ENCODE assay signal across 1 cellular context in genomic region chr3:107428051-107428858, GRCh38.
TF ChIP-seq lines count a peak whose summit lies in the region.

No MANE protein-coding gene starts in this region.

TF ChIP-seq in WTC11, 78 proteins besides CTCF, POLR2A, EP300 and RAD21 (continued from another document):
- TF ChIP-seq CREB1 (CRISPR knock-in tag; IDR thresholded peaks at IDR 0.05), result no peak
- TF ChIP-seq, protein P1, sequence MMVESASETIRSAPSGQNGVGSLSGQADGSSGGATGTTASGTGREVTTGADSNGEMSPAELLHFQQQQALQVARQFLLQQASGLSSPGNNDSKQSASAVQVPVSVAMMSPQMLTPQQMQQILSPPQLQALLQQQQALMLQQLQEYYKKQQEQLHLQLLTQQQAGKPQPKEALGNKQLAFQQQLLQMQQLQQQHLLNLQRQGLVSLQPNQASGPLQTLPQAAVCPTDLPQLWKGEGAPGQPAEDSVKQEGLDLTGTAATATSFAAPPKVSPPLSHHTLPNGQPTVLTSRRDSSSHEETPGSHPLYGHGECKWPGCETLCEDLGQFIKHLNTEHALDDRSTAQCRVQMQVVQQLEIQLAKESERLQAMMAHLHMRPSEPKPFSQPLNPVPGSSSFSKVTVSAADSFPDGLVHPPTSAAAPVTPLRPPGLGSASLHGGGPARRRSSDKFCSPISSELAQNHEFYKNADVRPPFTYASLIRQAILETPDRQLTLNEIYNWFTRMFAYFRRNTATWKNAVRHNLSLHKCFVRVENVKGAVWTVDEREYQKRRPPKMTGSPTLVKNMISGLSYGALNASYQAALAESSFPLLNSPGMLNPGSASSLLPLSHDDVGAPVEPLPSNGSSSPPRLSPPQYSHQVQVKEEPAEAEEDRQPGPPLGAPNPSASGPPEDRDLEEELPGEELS (CRISPR knock-in tag; IDR thresholded peaks at IDR 0.05), result no peak
- TF ChIP-seq MYBL2 (CRISPR knock-in tag; IDR thresholded peaks at IDR 0.05), result no peak
- TF ChIP-seq, protein P2, sequence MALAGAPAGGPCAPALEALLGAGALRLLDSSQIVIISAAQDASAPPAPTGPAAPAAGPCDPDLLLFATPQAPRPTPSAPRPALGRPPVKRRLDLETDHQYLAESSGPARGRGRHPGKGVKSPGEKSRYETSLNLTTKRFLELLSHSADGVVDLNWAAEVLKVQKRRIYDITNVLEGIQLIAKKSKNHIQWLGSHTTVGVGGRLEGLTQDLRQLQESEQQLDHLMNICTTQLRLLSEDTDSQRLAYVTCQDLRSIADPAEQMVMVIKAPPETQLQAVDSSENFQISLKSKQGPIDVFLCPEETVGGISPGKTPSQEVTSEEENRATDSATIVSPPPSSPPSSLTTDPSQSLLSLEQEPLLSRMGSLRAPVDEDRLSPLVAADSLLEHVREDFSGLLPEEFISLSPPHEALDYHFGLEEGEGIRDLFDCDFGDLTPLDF (CRISPR knock-in tag; IDR thresholded peaks at IDR 0.05), result no peak
- no peak for TF ChIP-seq GTF2I (CRISPR knock-in tag; conservative IDR thresholded peaks at IDR 0.05)
- no peak for TF ChIP-seq ZNF281 (CRISPR knock-in tag; IDR thresholded peaks at IDR 0.05)
- TF ChIP-seq TCF7 (CRISPR knock-in tag; IDR thresholded peaks at IDR 0.05; ENCODE audit: low read depth), result no peak
- no peak for TF ChIP-seq ZNF317 (CRISPR knock-in tag; IDR thresholded peaks at IDR 0.05; ENCODE audit: borderline replicate concordance, low read depth)
